ENCODE assay signal across 1 cellular context in the genomic region with DNA sequence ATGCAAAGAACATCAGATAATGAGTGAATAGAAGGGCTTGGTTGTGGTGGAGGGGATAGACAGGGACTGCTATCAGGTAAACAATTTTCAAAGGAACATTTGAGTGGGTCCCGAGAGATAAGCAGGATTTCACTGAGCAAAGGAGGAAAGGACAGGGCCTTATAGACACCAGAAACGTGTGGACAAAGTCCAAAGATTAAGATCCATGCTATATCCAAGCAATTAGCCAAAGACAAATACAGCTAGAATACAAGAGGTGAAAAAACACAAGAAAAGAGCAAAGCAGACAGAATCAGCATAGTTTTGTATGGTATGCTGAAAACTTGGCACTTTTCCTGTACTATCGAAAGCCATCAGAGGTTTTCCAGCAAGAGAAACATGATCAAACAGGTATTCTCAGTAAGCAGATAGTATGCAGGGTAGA.
A peak's percentile ranks its signal among the peaks of the same experiment; 100 is the strongest.
TF ChIP-seq lines count a peak whose summit lies in the region.

No MANE protein-coding gene starts in this region.

TF ChIP-seq in HepG2, 621 proteins besides CTCF, POLR2A, EP300 and RAD21 (continued from another document):
- TF ChIP-seq, protein P1, sequence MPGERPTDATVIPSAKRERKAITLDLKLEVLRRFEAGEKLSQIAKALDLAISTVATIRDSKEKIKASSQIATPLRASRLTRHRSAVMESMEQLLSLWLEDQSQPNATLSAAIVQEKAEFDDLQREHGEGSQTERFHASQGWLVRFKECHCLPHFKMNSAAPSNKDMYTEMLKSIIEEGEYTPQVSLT (CRISPR knock-in tag; IDR thresholded peaks at IDR 0.05; ENCODE audit: borderline replicate concordance, low read depth): no peak
- no peak for TF ChIP-seq KAT7 (CRISPR knock-in tag; IDR thresholded peaks at IDR 0.05; ENCODE audit: borderline replicate concordance)
- no peak for TF ChIP-seq IKZF4 (CRISPR knock-in tag; IDR thresholded peaks at IDR 0.05; ENCODE audit: borderline replicate concordance, low read depth, not compliant biosample characterization)
- TF ChIP-seq ZNF558 (CRISPR knock-in tag; IDR thresholded peaks at IDR 0.05; ENCODE audit: borderline replicate concordance): no peak
- no peak for TF ChIP-seq ZNF605 (CRISPR knock-in tag; IDR thresholded peaks at IDR 0.05)
- TF ChIP-seq SMAD1 (CRISPR knock-in tag; IDR thresholded peaks at IDR 0.05; ENCODE audit: borderline replicate concordance, low read depth): no peak
- TF ChIP-seq ZNF282 (IDR thresholded peaks at IDR 0.05; ENCODE audit: partially characterized antibody): no peak
- TF ChIP-seq, protein P2, sequence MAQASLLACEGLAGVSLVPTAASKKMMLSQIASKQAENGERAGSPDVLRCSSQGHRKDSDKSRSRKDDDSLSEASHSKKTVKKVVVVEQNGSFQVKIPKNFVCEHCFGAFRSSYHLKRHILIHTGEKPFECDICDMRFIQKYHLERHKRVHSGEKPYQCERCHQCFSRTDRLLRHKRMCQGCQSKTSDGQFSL (CRISPR knock-in tag; IDR thresholded peaks at IDR 0.05): 0 out of 2 replicates have a peak, but pooled peaks have one; percentile 23
- TF ChIP-seq PLRG1 (conservative IDR thresholded peaks at IDR 0.05): no peak
- TF ChIP-seq, protein P3, sequence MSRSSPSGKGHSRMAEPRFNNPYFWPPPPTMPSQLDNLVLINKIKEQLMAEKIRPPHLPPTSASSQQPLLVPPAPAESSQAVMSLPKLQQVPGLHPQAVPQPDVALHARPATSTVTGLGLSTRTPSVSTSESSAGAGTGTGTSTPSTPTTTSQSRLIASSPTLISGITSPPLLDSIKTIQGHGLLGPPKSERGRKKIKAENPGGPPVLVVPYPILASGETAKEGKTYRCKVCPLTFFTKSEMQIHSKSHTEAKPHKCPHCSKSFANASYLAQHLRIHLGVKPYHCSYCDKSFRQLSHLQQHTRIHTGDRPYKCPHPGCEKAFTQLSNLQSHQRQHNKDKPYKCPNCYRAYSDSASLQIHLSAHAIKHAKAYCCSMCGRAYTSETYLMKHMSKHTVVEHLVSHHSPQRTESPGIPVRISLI (CRISPR knock-in tag; IDR thresholded peaks at IDR 0.05; ENCODE audit: borderline replicate concordance): peak; percentile 55; the same call in 1 of the 2 replicates
- TF ChIP-seq ZBTB8A (CRISPR knock-in tag; IDR thresholded peaks at IDR 0.05; ENCODE audit: borderline replicate concordance, low read depth): no peak
- TF ChIP-seq ZNF781 (CRISPR knock-in tag; IDR thresholded peaks at IDR 0.05; ENCODE audit: borderline replicate concordance, not compliant biosample characterization): no peak
- peak; percentile 71; the same call in 1 of the 2 replicates for TF ChIP-seq NCOA2 (CRISPR knock-in tag; IDR thresholded peaks at IDR 0.05)
- TF ChIP-seq SOX5 (CRISPR knock-in tag; IDR thresholded peaks at IDR 0.05; ENCODE audit: borderline replicate concordance): peak; percentile 52; the same call in 1 of the 2 replicates
- TF ChIP-seq, protein P4, sequence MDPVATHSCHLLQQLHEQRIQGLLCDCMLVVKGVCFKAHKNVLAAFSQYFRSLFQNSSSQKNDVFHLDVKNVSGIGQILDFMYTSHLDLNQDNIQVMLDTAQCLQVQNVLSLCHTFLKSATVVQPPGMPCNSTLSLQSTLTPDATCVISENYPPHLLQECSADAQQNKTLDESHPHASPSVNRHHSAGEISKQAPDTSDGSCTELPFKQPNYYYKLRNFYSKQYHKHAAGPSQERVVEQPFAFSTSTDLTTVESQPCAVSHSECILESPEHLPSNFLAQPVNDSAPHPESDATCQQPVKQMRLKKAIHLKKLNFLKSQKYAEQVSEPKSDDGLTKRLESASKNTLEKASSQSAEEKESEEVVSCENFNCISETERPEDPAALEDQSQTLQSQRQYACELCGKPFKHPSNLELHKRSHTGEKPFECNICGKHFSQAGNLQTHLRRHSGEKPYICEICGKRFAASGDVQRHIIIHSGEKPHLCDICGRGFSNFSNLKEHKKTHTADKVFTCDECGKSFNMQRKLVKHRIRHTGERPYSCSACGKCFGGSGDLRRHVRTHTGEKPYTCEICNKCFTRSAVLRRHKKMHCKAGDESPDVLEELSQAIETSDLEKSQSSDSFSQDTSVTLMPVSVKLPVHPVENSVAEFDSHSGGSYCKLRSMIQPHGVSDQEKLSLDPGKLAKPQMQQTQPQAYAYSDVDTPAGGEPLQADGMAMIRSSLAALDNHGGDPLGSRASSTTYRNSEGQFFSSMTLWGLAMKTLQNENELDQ (CRISPR knock-in tag; IDR thresholded peaks at IDR 0.05; ENCODE audit: borderline replicate concordance): no peak
- TF ChIP-seq, protein P5, sequence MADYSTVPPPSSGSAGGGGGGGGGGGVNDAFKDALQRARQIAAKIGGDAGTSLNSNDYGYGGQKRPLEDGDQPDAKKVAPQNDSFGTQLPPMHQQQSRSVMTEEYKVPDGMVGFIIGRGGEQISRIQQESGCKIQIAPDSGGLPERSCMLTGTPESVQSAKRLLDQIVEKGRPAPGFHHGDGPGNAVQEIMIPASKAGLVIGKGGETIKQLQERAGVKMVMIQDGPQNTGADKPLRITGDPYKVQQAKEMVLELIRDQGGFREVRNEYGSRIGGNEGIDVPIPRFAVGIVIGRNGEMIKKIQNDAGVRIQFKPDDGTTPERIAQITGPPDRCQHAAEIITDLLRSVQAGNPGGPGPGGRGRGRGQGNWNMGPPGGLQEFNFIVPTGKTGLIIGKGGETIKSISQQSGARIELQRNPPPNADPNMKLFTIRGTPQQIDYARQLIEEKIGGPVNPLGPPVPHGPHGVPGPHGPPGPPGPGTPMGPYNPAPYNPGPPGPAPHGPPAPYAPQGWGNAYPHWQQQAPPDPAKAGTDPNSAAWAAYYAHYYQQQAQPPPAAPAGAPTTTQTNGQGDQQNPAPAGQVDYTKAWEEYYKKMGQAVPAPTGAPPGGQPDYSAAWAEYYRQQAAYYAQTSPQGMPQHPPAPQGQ (CRISPR knock-in tag; IDR thresholded peaks at IDR 0.05; ENCODE audit: borderline replicate concordance): no peak
- no peak for TF ChIP-seq ISX (CRISPR knock-in tag; conservative IDR thresholded peaks at IDR 0.05)
- no peak; the same call in 1 of the 2 replicates for TF ChIP-seq KDM6A (CRISPR knock-in tag; IDR thresholded peaks at IDR 0.05; ENCODE audit: low read depth)
- peak; percentile 52; the same call in 1 of the 2 replicates for TF ChIP-seq MED13 (CRISPR knock-in tag; IDR thresholded peaks at IDR 0.05)
- no peak for TF ChIP-seq SNAI1 (CRISPR knock-in tag; IDR thresholded peaks at IDR 0.05; ENCODE audit: borderline replicate concordance)
- TF ChIP-seq NR2F6 (IDR thresholded peaks at IDR 0.05): peak; percentile 35; the same call in 1 of the 2 replicates
- no peak for TF ChIP-seq NR2F6 (CRISPR knock-in tag; IDR thresholded peaks at IDR 0.05)
- no peak for TF ChIP-seq NR2C2 (CRISPR knock-in tag; IDR thresholded peaks at IDR 0.05; ENCODE audit: borderline replicate concordance)
- no peak for TF ChIP-seq ZNF441 (CRISPR knock-in tag; IDR thresholded peaks at IDR 0.05; ENCODE audit: borderline replicate concordance)
- TF ChIP-seq, protein P6, sequence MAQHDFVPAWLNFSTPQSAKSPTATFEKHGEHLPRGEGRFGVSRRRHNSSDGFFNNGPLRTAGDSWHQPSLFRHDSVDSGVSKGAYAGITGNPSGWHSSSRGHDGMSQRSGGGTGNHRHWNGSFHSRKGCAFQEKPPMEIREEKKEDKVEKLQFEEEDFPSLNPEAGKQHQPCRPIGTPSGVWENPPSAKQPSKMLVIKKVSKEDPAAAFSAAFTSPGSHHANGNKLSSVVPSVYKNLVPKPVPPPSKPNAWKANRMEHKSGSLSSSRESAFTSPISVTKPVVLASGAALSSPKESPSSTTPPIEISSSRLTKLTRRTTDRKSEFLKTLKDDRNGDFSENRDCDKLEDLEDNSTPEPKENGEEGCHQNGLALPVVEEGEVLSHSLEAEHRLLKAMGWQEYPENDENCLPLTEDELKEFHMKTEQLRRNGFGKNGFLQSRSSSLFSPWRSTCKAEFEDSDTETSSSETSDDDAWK (CRISPR knock-in tag; IDR thresholded peaks at IDR 0.05): no peak
- peak; percentile 42; the same call in 1 of the 2 replicates for TF ChIP-seq BCL6 (CRISPR knock-in tag; IDR thresholded peaks at IDR 0.05)
- peak; percentile 55; the same call in 1 of the 2 replicates for TF ChIP-seq NCOR1 (IDR thresholded peaks at IDR 0.05; ENCODE audit: borderline replicate concordance, low read length)
- peak; percentile 66 for TF ChIP-seq HNF4G (IDR thresholded peaks at IDR 0.05; ENCODE audit: borderline replicate concordance, low read depth, low read length)
- no peak for TF ChIP-seq HNF4G (CRISPR knock-in tag; IDR thresholded peaks at IDR 0.05; ENCODE audit: borderline replicate concordance, low read depth)
- TF ChIP-seq, protein P7, sequence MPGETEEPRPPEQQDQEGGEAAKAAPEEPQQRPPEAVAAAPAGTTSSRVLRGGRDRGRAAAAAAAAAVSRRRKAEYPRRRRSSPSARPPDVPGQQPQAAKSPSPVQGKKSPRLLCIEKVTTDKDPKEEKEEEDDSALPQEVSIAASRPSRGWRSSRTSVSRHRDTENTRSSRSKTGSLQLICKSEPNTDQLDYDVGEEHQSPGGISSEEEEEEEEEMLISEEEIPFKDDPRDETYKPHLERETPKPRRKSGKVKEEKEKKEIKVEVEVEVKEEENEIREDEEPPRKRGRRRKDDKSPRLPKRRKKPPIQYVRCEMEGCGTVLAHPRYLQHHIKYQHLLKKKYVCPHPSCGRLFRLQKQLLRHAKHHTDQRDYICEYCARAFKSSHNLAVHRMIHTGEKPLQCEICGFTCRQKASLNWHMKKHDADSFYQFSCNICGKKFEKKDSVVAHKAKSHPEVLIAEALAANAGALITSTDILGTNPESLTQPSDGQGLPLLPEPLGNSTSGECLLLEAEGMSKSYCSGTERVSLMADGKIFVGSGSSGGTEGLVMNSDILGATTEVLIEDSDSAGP (CRISPR knock-in tag; IDR thresholded peaks at IDR 0.05; ENCODE audit: borderline replicate concordance): no peak
- TF ChIP-seq GFI1 (CRISPR knock-in tag; IDR thresholded peaks at IDR 0.05; ENCODE audit: borderline replicate concordance): peak; percentile 64; the same call in 1 of the 2 replicates
- no peak for TF ChIP-seq SRF (IDR thresholded peaks at IDR 0.05; ENCODE audit: low read depth, low read length)
- TF ChIP-seq, protein P8, sequence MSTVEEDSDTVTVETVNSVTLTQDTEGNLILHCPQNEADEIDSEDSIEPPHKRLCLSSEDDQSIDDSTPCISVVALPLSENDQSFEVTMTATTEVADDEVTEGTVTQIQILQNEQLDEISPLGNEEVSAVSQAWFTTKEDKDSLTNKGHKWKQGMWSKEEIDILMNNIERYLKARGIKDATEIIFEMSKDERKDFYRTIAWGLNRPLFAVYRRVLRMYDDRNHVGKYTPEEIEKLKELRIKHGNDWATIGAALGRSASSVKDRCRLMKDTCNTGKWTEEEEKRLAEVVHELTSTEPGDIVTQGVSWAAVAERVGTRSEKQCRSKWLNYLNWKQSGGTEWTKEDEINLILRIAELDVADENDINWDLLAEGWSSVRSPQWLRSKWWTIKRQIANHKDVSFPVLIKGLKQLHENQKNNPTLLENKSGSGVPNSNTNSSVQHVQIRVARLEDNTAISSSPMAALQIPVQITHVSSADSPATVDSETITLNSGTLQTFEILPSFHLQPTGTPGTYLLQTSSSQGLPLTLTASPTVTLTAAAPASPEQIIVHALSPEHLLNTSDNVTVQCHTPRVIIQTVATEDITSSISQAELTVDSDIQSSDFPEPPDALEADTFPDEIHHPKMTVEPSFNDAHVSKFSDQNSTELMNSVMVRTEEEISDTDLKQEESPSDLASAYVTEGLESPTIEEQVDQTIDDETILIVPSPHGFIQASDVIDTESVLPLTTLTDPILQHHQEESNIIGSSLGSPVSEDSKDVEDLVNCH (CRISPR knock-in tag; IDR thresholded peaks at IDR 0.05): no peak
- TF ChIP-seq ARNTL (CRISPR knock-in tag; IDR thresholded peaks at IDR 0.05): 0 out of 2 replicates have a peak, but pooled peaks have one; percentile 30
- peak; percentile 68 for TF ChIP-seq GATAD2A (CRISPR knock-in tag; IDR thresholded peaks at IDR 0.05)
- TF ChIP-seq MATR3 (CRISPR knock-in tag; IDR thresholded peaks at IDR 0.05): no peak
- TF ChIP-seq SP2 (CRISPR knock-in tag; IDR thresholded peaks at IDR 0.05): no peak
- TF ChIP-seq NFIC (IDR thresholded peaks at IDR 0.05; ENCODE audit: low read length): 0 out of 2 replicates have a peak, but pooled peaks have one; percentile 34
- TF ChIP-seq ZMYM4 (CRISPR knock-in tag; IDR thresholded peaks at IDR 0.05): 0 out of 2 replicates have a peak, but pooled peaks have one; percentile 55
- TF ChIP-seq FOXJ3 (CRISPR knock-in tag; IDR thresholded peaks at IDR 0.05; ENCODE audit: borderline replicate concordance): peak; percentile 83; the same call in 1 of the 2 replicates
- TF ChIP-seq, protein P9, sequence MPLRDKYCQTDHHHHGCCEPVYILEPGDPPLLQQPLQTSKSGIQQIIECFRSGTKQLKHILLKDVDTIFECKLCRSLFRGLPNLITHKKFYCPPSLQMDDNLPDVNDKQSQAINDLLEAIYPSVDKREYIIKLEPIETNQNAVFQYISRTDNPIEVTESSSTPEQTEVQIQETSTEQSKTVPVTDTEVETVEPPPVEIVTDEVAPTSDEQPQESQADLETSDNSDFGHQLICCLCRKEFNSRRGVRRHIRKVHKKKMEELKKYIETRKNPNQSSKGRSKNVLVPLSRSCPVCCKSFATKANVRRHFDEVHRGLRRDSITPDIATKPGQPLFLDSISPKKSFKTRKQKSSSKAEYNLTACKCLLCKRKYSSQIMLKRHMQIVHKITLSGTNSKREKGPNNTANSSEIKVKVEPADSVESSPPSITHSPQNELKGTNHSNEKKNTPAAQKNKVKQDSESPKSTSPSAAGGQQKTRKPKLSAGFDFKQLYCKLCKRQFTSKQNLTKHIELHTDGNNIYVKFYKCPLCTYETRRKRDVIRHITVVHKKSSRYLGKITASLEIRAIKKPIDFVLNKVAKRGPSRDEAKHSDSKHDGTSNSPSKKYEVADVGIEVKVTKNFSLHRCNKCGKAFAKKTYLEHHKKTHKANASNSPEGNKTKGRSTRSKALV (CRISPR knock-in tag; IDR thresholded peaks at IDR 0.05): 0 out of 2 replicates have a peak, but pooled peaks have one; percentile 29
- no peak for TF ChIP-seq ZZZ3 (CRISPR knock-in tag; IDR thresholded peaks at IDR 0.05; ENCODE audit: borderline replicate concordance)
- 0 out of 2 replicates have a peak, but pooled peaks have one; percentile 10 for TF ChIP-seq ELF3 (CRISPR knock-in tag; IDR thresholded peaks at IDR 0.05)
